Comparison of ENCODE assay signal across 22 cellular contexts in genomic region chr15:65512189-65512588, GRCh38. TPM values are rescaled to one million over a fixed set of nuclear protein-coding genes. Genes with fewer than 3 reads are reported as not detected.
A peak's percentile ranks its signal among the peaks of the same experiment; 100 is the strongest.
DNase-seq lines count a peak whose midpoint lies in the region; ATAC-seq, FAIRE-seq and TF ChIP-seq lines count a peak whose summit lies in the region.
"Had no signal": no experiment of that assay in that cellular context is flagged by ENCODE, and none has a peak within 500 bp of the region (broad histone marks: within the 10 kb centered on the region; RNA-seq: fewer than 3 reads in every experiment).

No MANE protein-coding gene starts in this region.

- FAIRE-seq in frontal cortex (lab: Jason Lieb, UNC): no peak
- FAIRE-seq: H1 had no signal

- no peak for DNase-seq in activated CD8-positive, alpha-beta memory T cell treated with anti-CD3 and anti-CD28 coated beads, Interleukin-2, amount 10 ng/mL, durations not matched to agents 7 days and 5 days
- DNase-seq in activated CD8-positive, alpha-beta memory T cell treated with anti-CD3 and anti-CD28 coated beads, Interleukin-2, amount 50 U/mL, for 48 hours: no peak
- DNase-seq in endodermal cell: no peak
- no peak for DNase-seq in thyroid gland
- no peak for DNase-seq in frontal cortex (ENCODE audit: low spot score in 2 of 2)
- no peak for DNase-seq in SK-N-SH
- no peak for DNase-seq in GM20000 (ENCODE audit: low spot score)
- DNase-seq: 8988T; activated CD4-positive, alpha-beta T cell treated with anti-CD3 and anti-CD28 coated beads, Interleukin-2, amount 50 U/mL, for 4 hours; activated gamma-delta T cell; cerebellar nuclear complex; erythroblast; GDM1; Kasumi-1; NCI-H187; NCI-H82; stimulated activated CD4-positive, alpha-beta T cell treated with anti-CD3 and anti-CD28 coated beads, Interleukin-4, amount 100 ng/mL, for 1 hour had no signal

- CTCF ChIA-PET in activated CD8-positive, alpha-beta memory T cell treated with anti-CD3 and anti-CD28 coated beads, Interleukin-2, amount 10 ng/mL, durations not matched to agents 7 days and 5 days (lab: Charles Lee): interaction anchor here (1.0 to 1.7 kb wide), 3 partner anchors 13 to 324 kb away, joined by 3 to 4 read pairs (median 3); no protein-coding TSS in a partner anchor
- CTCF ChIA-PET in SK-N-SH (lab: Yijun Ruan, JAX): interaction anchor here (0.6 kb wide), 1 partner anchor 13 kb away, joined by 3 read pairs; no protein-coding TSS in a partner anchor

- peaks cover 46% of the 10 kb centered on the region for H3K4me1 Mint-ChIP-seq in activated CD8-positive, alpha-beta memory T cell treated with anti-CD3 and anti-CD28 coated beads, Interleukin-2, amount 10 ng/mL, durations not matched to agents 7 days and 5 days
- peaks cover 10% of the 10 kb centered on the region for H3K4me1 Mint-ChIP-seq in endodermal cell
- peaks cover 36% of the 10 kb centered on the region for H3K4me1 Mint-ChIP-seq in nephron

- H3K4me2 ChIP-seq in SK-N-SH: no peak overlapping the region

- WGBS in endodermal cell (ENCODE audit: insufficient coverage in 1 of 2, insufficient read length in 1 of 2), 2 experiments: 97 to 98% methylated on average over 5 of the region's 5 CpGs
- 82 to 92% methylated on average over 5 of the region's 5 CpGs for WGBS in thyroid gland, 2 donors
- WGBS in SK-N-SH (ENCODE audit: low lambda C conversion rate): 98% methylated on average over 5 of the region's 5 CpGs

- H3K27ac ChIP-seq in endodermal cell (ENCODE audit: low read depth, low read length) (no peak overlapping the region), thyroid gland (peak overlapping the region; percentile 50 to 68 (median 56)), SK-N-SH (ENCODE audit: low read depth in 2 of 2, low read length in 1 of 2) (no peak overlapping the region)

- TF ChIP-seq CTCF in endodermal cell (conservative IDR thresholded peaks at IDR 0.05) (no peak), nephron (IDR thresholded peaks at IDR 0.05; ENCODE audit: unreplicated experiment in 3 of 3) (no peak), thyroid gland (IDR thresholded peaks at IDR 0.05) (no peak), SK-N-SH (IDR thresholded peaks at IDR 0.05) (no peak), GM20000 (IDR thresholded peaks at IDR 0.05; ENCODE audit: extremely low read depth, missing control alignments) (no peak)

- H3K4me3 ChIP-seq in endodermal cell (ENCODE audit: low read length): no peak overlapping the region
- no peak overlapping the region for H3K4me3 ChIP-seq in thyroid gland (replicated peaks in 1 of 3)
- no peak overlapping the region for H3K4me3 ChIP-seq in SK-N-SH (ENCODE audit: low read depth in 2 of 2, low read length in 1 of 2)

- peaks cover 4% of the 10 kb centered on the region for H3F3A ChIP-seq in SK-N-SH (replicated peaks; ENCODE audit: insufficient read depth)

- H3K9me3 ChIP-seq in endodermal cell (ENCODE audit: control insufficient read depth, low read length) (no peaks in the 10 kb centered on the region), thyroid gland (no peaks in the 10 kb centered on the region), SK-N-SH (no peaks in the 10 kb centered on the region)

- POLR2A ChIA-PET in SK-N-SH (lab: Yijun Ruan, JAX): interaction anchor here (1.1 kb wide), 1 partner anchor 99 kb away, joined by 3 read pairs; the partner anchor contains the start of gene INTS14

- H3K9ac ChIP-seq in endodermal cell (ENCODE audit: extremely low read depth, low read length, poor library complexity, severe bottlenecking) (no peak overlapping the region), SK-N-SH (no peak overlapping the region)

- ATAC-seq in activated CD8-positive, alpha-beta memory T cell treated with anti-CD3 and anti-CD28 coated beads, Interleukin-2, amount 10 ng/mL, durations not matched to agents 7 days and 5 days: no peak
- ATAC-seq: stimulated activated memory B cell treated with anti-CD40 and anti-IgM and Interleukin-4, amounts not matched to agents 10 μg/mL and 1 μg/mL and 100 μg/mL, for 72 hours had no signal

- peak overlapping the region; percentile 81 for H3K27ac Mint-ChIP-seq in activated CD8-positive, alpha-beta memory T cell treated with anti-CD3 and anti-CD28 coated beads, Interleukin-2, amount 10 ng/mL, durations not matched to agents 7 days and 5 days
- H3K27ac Mint-ChIP-seq in endodermal cell (peak overlapping the region; percentile 21), nephron (peak overlapping the region; percentile 93 to 97 (median 95))
- H3K27ac Mint-ChIP-seq: memory B cell; progenitor cell of endocrine pancreas; stimulated activated memory B cell treated with anti-CD40 and anti-IgM and Interleukin-4, amounts not matched to agents 10 μg/mL and 1 μg/mL and 100 μg/mL, for 72 hours had no signal

- no peak for TF ChIP-seq EP300 in SK-N-SH (IDR thresholded peaks at IDR 0.05; ENCODE audit: borderline replicate concordance in 1 of 2, low read depth in 1 of 2, low read length in 1 of 2)

- H3K27me3 ChIP-seq in endodermal cell (ENCODE audit: control insufficient read depth, insufficient read depth, low read length, poor library complexity, severe bottlenecking) (no peaks in the 10 kb centered on the region), thyroid gland (no peaks in the 10 kb centered on the region), SK-N-SH (ENCODE audit: insufficient read depth) (no peaks in the 10 kb centered on the region)

- H3K79me2 ChIP-seq in SK-N-SH (ENCODE audit: insufficient read depth): peaks cover 92% of the 10 kb centered on the region

- no peaks in the 10 kb centered on the region for H3K9me2 ChIP-seq in SK-N-SH

- no peak for TF ChIP-seq RAD21 in SK-N-SH (IDR thresholded peaks at IDR 0.05; ENCODE audit: low read length)

- TF ChIP-seq POLR2A in thyroid gland (IDR thresholded peaks at IDR 0.05): no peak

- H3K36me3 ChIP-seq in endodermal cell (ENCODE audit: control insufficient read depth, insufficient read depth, low read length): peaks cover 71% of the 10 kb centered on the region
- H3K36me3 ChIP-seq in thyroid gland: no peaks in the 10 kb centered on the region
- H3K36me3 ChIP-seq in SK-N-SH (replicated peaks in 1 of 2; ENCODE audit: control insufficient read depth in 1 of 2, insufficient read depth in 2 of 2, low read length in 1 of 2): peaks cover 44 to 63% of the 10 kb centered on the region in 2 experiments

- intact Hi-C loops in thyroid gland (cut with DNase I): no loop called here

- no peak overlapping the region for H3K4me3 Mint-ChIP-seq in activated CD8-positive, alpha-beta memory T cell treated with anti-CD3 and anti-CD28 coated beads, Interleukin-2, amount 10 ng/mL, durations not matched to agents 7 days and 5 days
- H3K4me3 Mint-ChIP-seq in endodermal cell (no peak overlapping the region), nephron (peak overlapping the region; percentile 41 to 80 (median 72))
- H3K4me3 Mint-ChIP-seq: memory B cell; stimulated activated memory B cell treated with anti-CD40 and anti-IgM and Interleukin-4, amounts not matched to agents 10 μg/mL and 1 μg/mL and 100 μg/mL, for 72 hours had no signal

- no peaks in the 10 kb centered on the region for H3K9me3 Mint-ChIP-seq in activated CD8-positive, alpha-beta memory T cell treated with anti-CD3 and anti-CD28 coated beads, Interleukin-2, amount 10 ng/mL, durations not matched to agents 7 days and 5 days (ENCODE audit: low read depth)
- no peaks in the 10 kb centered on the region for H3K9me3 Mint-ChIP-seq in endodermal cell
- H3K9me3 Mint-ChIP-seq in nephron: no peaks in the 10 kb centered on the region
- H3K9me3 Mint-ChIP-seq: memory B cell; stimulated activated memory B cell treated with anti-CD40 and anti-IgM and Interleukin-4, amounts not matched to agents 10 μg/mL and 1 μg/mL and 100 μg/mL, for 72 hours had no signal

- peaks cover 47% of the 10 kb centered on the region for H3K36me3 Mint-ChIP-seq in activated CD8-positive, alpha-beta memory T cell treated with anti-CD3 and anti-CD28 coated beads, Interleukin-2, amount 10 ng/mL, durations not matched to agents 7 days and 5 days
- H3K36me3 Mint-ChIP-seq in endodermal cell (ENCODE audit: low read depth) (peaks cover 34% of the 10 kb centered on the region), nephron (ENCODE audit: low read depth) (peaks cover 40% of the 10 kb centered on the region)

- no peaks in the 10 kb centered on the region for H3K27me3 Mint-ChIP-seq in activated CD8-positive, alpha-beta memory T cell treated with anti-CD3 and anti-CD28 coated beads, Interleukin-2, amount 10 ng/mL, durations not matched to agents 7 days and 5 days
- H3K27me3 Mint-ChIP-seq in endodermal cell (ENCODE audit: insufficient read depth) (no peaks in the 10 kb centered on the region), nephron (ENCODE audit: low read depth) (no peaks in the 10 kb centered on the region)
- H3K27me3 Mint-ChIP-seq: memory B cell; progenitor cell of endocrine pancreas; stimulated activated memory B cell treated with anti-CD40 and anti-IgM and Interleukin-4, amounts not matched to agents 10 μg/mL and 1 μg/mL and 100 μg/mL, for 72 hours had no signal

- H4K20me1 ChIP-seq in SK-N-SH (ENCODE audit: insufficient read depth): peaks cover 22% of the 10 kb centered on the region

- no peak overlapping the region for H2AFZ ChIP-seq in SK-N-SH (ENCODE audit: low read depth)

- H3K4me1 ChIP-seq in endodermal cell (ENCODE audit: control insufficient read depth, insufficient read depth, low read length) (no peaks in the 10 kb centered on the region), thyroid gland (peaks cover 24 to 39% of the 10 kb centered on the region in 2 donors), SK-N-SH (ENCODE audit: control insufficient read depth in 1 of 2, insufficient read depth in 2 of 2, low read depth in 1 of 2, low read length in 1 of 2) (peaks cover 9 to 12% of the 10 kb centered on the region in 2 experiments; a peak in 3 of 4 replicates)

TF ChIP-seq in SK-N-SH, 30 proteins besides CTCF, POLR2A, EP300 and RAD21 (continues in another document):
- no peak for TF ChIP-seq EZH2phosphoT487 (IDR thresholded peaks at IDR 0.05; ENCODE audit: borderline replicate concordance, low read depth)

RNA-seq across cellular contexts. Expression of gene DPP8, which starts 5.3 kb away (rescaled TPM):
- total RNA-seq in activated CD8-positive, alpha-beta memory T cell treated with anti-CD3 and anti-CD28 coated beads, Interleukin-2, amount 10 ng/mL, durations not matched to agents 7 days and 5 days: 10 to 100 TPM; 41.6 to 44.1 TPM
- total RNA-seq in endodermal cell (10 to 100 TPM; 31.8 to 34.9 TPM), thyroid gland (10 to 100 TPM; 44.8 to 53.5 (median 52.3) TPM), frontal cortex (87.2 TPM)
- polyA plus RNA-seq in endodermal cell (2013, experiment 1 of 2): 19.4 TPM
- 20.7 TPM for polyA plus RNA-seq in endodermal cell (2013, experiment 2 of 2)
- polyA plus RNA-seq in SK-N-SH (2012; rRNA removed): 13.9 and 14.1 TPM in 2 replicates
- polyA plus RNA-seq in SK-N-SH (2012; cell fraction: cytosol; rRNA removed): 15.0 and 16.5 TPM in 2 replicates
- polyA plus RNA-seq in SK-N-SH (2012; cell fraction: nucleus; rRNA removed): 13.9 and 24.0 TPM in 2 replicates

RNA-seq across cellular contexts. Expression of gene HACD3, which starts 18.1 kb away (rescaled TPM):
- total RNA-seq in activated CD8-positive, alpha-beta memory T cell treated with anti-CD3 and anti-CD28 coated beads, Interleukin-2, amount 10 ng/mL, durations not matched to agents 7 days and 5 days: 10 to 100 TPM; 40.7 to 43.5 TPM
- total RNA-seq in endodermal cell (100 to 1,000 TPM; 129 to 201 TPM), thyroid gland (100 to 1,000 TPM; 103 to 172 (median 128) TPM), frontal cortex (128 TPM)
- 238 TPM for polyA plus RNA-seq in endodermal cell (2013, experiment 1 of 2)
- 232 TPM for polyA plus RNA-seq in endodermal cell (2013, experiment 2 of 2)
- 45.7 and 58.6 TPM in 2 replicates for polyA plus RNA-seq in SK-N-SH (2012; rRNA removed)
- polyA plus RNA-seq in SK-N-SH (2012; cell fraction: cytosol; rRNA removed): 69.2 and 70.0 TPM in 2 replicates
- 17.1 and 27.9 TPM in 2 replicates for polyA plus RNA-seq in SK-N-SH (2012; cell fraction: nucleus; rRNA removed)

Comparison
In these comparisons a context has a peak if more than half of its experiments do, and no peak if none do; other contexts are left out.
1. H3K27ac Mint-ChIP-seq: peak in every context shown above with its lines; median percentile 95 in nephron; 81 in activated CD8-positive, alpha-beta memory T cell treated with anti-CD3 and anti-CD28 coated beads, Interleukin-2, amount 10 ng/mL, durations not matched to agents 7 days and 5 days; 21 in endodermal cell.
2. H3K4me3 Mint-ChIP-seq: peak in nephron (3 of 3); none in activated CD8-positive, alpha-beta memory T cell treated with anti-CD3 and anti-CD28 coated beads, Interleukin-2, amount 10 ng/mL, durations not matched to agents 7 days and 5 days (single experiment) and endodermal cell (single experiment).
3. H3K27ac ChIP-seq: peak in thyroid gland (3 of 3); none in endodermal cell (single experiment) and SK-N-SH (0 of 2).